ENCODE assay signal across 29 cellular contexts in the genomic region with DNA sequence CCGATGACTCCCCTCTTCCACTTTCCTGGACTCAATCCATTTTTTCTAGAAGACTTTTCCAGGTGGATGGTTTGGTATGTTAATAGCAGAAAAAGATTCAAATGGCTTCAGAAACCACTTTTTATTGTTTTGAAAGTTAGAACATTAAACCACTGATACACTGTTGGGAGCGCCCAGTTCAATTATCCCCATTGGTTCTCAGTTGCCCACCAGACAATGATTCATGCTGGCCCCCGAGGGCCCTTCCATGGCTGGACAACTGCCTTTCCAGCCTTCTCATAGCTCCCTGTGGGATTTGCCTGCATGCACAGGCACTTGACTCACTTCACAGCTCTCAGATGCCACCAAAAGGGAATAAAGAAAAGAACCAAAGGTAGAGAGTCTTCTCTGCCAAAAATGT. TPM values are rescaled to one million over a fixed set of nuclear protein-coding genes. Genes with fewer than 3 reads are reported as not detected.
DNase-seq lines count a peak whose midpoint lies in the region; ATAC-seq and TF ChIP-seq lines count a peak whose summit lies in the region.
"Had no signal": no experiment of that assay in that cellular context is flagged by ENCODE, and none has a peak within 500 bp of the region (broad histone marks: within the 10 kb centered on the region; RNA-seq: fewer than 3 reads in every experiment).

No MANE protein-coding gene starts in this region.

- H3K36me3 ChIP-seq in mammary epithelial cell (ENCODE audit: insufficient read depth, low read length) = no peaks in the 10 kb centered on the region
- H3K36me3 ChIP-seq: cardiac muscle cell, neutrophil, prostate gland had no signal

- H3K9ac ChIP-seq in mammary epithelial cell (ENCODE audit: insufficient read depth, low read length) = no peak overlapping the region
- H3K9ac ChIP-seq: KMS-11 had no signal

- ATAC-seq in left lobe of liver (peak; percentile 44), GM18907 (IDR thresholded peaks at IDR 0.05; ENCODE audit: unreplicated experiment) (no peak)
- ATAC-seq: CD8-positive, alpha-beta T cell had no signal

- TF ChIP-seq CTCF in MCF 10A (IDR thresholded peaks at IDR 0.05; ENCODE audit: unreplicated experiment) (no peak), mammary epithelial cell (conservative IDR thresholded peaks at IDR 0.05 in 1 of 2, IDR thresholded peaks at IDR 0.05 in 1 of 2; ENCODE audit: extremely low read depth in 1 of 2, insufficient read depth in 1 of 2, low read depth in 1 of 2, low read length in 2 of 2) (no peak), endothelial cell (IDR thresholded peaks at IDR 0.05; ENCODE audit: unreplicated experiment) (no peak)

- H3K36me3 Mint-ChIP-seq in MCF 10A (ENCODE audit: insufficient read depth, unreplicated experiment) = no peaks in the 10 kb centered on the region
- no peaks in the 10 kb centered on the region for H3K36me3 Mint-ChIP-seq in endothelial cell (ENCODE audit: low read depth, unreplicated experiment)
- H3K36me3 Mint-ChIP-seq: CD8-positive, alpha-beta T cell; type B pancreatic cell had no signal

- in situ Hi-C loops in mammary epithelial cell (cut with MboI; ENCODE audit: low sequenced_read_pairs in 2 of 2) = no loop called here

- H3K27me3 Mint-ChIP-seq in MCF 10A (ENCODE audit: insufficient read depth, unreplicated experiment) (no peaks in the 10 kb centered on the region), endothelial cell (ENCODE audit: unreplicated experiment) (peaks cover 3% of the 10 kb centered on the region)
- H3K27me3 Mint-ChIP-seq: type B pancreatic cell had no signal

- 49% methylated on average over 3 of the region's 3 CpGs for WGBS in mammary epithelial cell (ENCODE audit: low coverage, missing lambda C conversion rate)

- H4K20me1 ChIP-seq in mammary epithelial cell (ENCODE audit: insufficient read depth, low read length) = no peaks in the 10 kb centered on the region

- dilution Hi-C loops in mammary epithelial cell (cut with HindIII; ENCODE audit: low sequenced_read_pairs) = no loop called here

- no peaks in the 10 kb centered on the region for H3K79me2 ChIP-seq in mammary epithelial cell (ENCODE audit: insufficient read depth, low read length)
- H3K79me2 ChIP-seq: hepatocyte had no signal

- H3K4me1 Mint-ChIP-seq in MCF 10A (ENCODE audit: insufficient read depth, unreplicated experiment) = no peaks in the 10 kb centered on the region
- H3K4me1 Mint-ChIP-seq in endothelial cell (ENCODE audit: unreplicated experiment) = peaks cover 8% of the 10 kb centered on the region

- no peak overlapping the region for H3K4me2 ChIP-seq in mammary epithelial cell (ENCODE audit: insufficient read depth, low read depth, low read length)
- H3K4me2 ChIP-seq: hepatocyte, KMS-11 had no signal

- no peaks in the 10 kb centered on the region for H3K27me3 ChIP-seq in mammary epithelial cell (ENCODE audit: insufficient read depth, low read length)
- H3K27me3 ChIP-seq: cardiac muscle cell, hepatocyte, neutrophil had no signal

- DNase-seq in MCF 10A (ENCODE audit: unreplicated experiment) = peak; percentile 5
- DNase-seq in mammary epithelial cell = no peak
- DNase-seq in endothelial cell (ENCODE audit: low spot score) = no peak
- no peak for DNase-seq in left lobe of liver (ENCODE audit: low spot score)
- DNase-seq in iPS-NIHi7 (ENCODE audit: extremely low spot score) = no peak
- DNase-seq in middle frontal gyrus (ENCODE audit: extremely low spot score, low spot score) = no peak
- DNase-seq in OCI-M1 (lab: John Stamatoyannopoulos, UW) = no peak
- DNase-seq: 8988T; activated CD4-positive, alpha-beta T cell treated with anti-CD3 and anti-CD28 coated beads for 48 hours; activated naive CD4-positive, alpha-beta T cell treated with anti-CD3 and anti-CD28 coated beads for 36 hours; activated T-cell treated with anti-CD3 and anti-CD28 coated beads, Interleukin-2, amount 50 U/mL, for 48 hours; CD8-positive, alpha-beta T cell; cortex of kidney; DMS153; foreskin melanocyte; GF-D8; GOT3; NCI-H1694 treated with DMSO at 0.1 percent for 48 hours; NCI-H526; RPMI8226 had no signal

- no peak overlapping the region for H3K4me3 ChIP-seq in mammary epithelial cell (replicated peaks in 1 of 3; ENCODE audit: insufficient read depth in 1 of 3, low read depth in 2 of 3, low read length in 3 of 3)
- H3K4me3 ChIP-seq: cardiac muscle cell, hepatocyte, lung, prostate gland had no signal

- H3K9me3 Mint-ChIP-seq in MCF 10A (ENCODE audit: unreplicated experiment) (no peaks in the 10 kb centered on the region), endothelial cell (ENCODE audit: unreplicated experiment) (no peaks in the 10 kb centered on the region)
- H3K9me3 Mint-ChIP-seq: activated naive CD4-positive, alpha-beta T cell treated with anti-CD3 and anti-CD28 coated beads for 36 hours; CD8-positive, alpha-beta T cell; type B pancreatic cell had no signal

- intact Hi-C loops in MCF 10A (cut with micrococcal nuclease) (no loop called here), mammary epithelial cell (cut with micrococcal nuclease) (no loop called here)

- H3K27ac Mint-ChIP-seq in MCF 10A (ENCODE audit: low read depth, unreplicated experiment) (no peak overlapping the region), endothelial cell (ENCODE audit: unreplicated experiment) (peak overlapping the region; percentile 44)
- H3K27ac Mint-ChIP-seq: activated naive CD4-positive, alpha-beta T cell treated with anti-CD3 and anti-CD28 coated beads for 36 hours; CD8-positive, alpha-beta T cell; type B pancreatic cell had no signal

- H3K4me3 Mint-ChIP-seq in MCF 10A (ENCODE audit: unreplicated experiment) (no peak overlapping the region), endothelial cell (ENCODE audit: unreplicated experiment) (no peak overlapping the region)
- H3K4me3 Mint-ChIP-seq: activated naive CD4-positive, alpha-beta T cell treated with anti-CD3 and anti-CD28 coated beads for 36 hours; CD8-positive, alpha-beta T cell; type B pancreatic cell had no signal

- H3K4me1 ChIP-seq in mammary epithelial cell (ENCODE audit: insufficient read depth, low read length) = no peaks in the 10 kb centered on the region
- H3K4me1 ChIP-seq: prostate gland had no signal

- CTCF ChIA-PET in MCF 10A (lab: Yijun Ruan, JAX) (no interaction called here), mammary epithelial cell (lab: Charles Lee; ENCODE audit: low non-redundant PET) (interaction anchor here (0.6 kb wide), 1 partner anchor 245 kb away, joined by 3 read pairs; no protein-coding TSS in a partner anchor)

- H2AFZ ChIP-seq in mammary epithelial cell (ENCODE audit: low read depth, low read length) = no peak overlapping the region
- H2AFZ ChIP-seq: hepatocyte had no signal

- no peaks in the 10 kb centered on the region for H3K9me3 ChIP-seq in mammary epithelial cell (replicated peaks; ENCODE audit: insufficient read depth, low read length)
- H3K9me3 ChIP-seq: neutrophil, prostate gland had no signal

- H3K27ac ChIP-seq in mammary epithelial cell (ENCODE audit: insufficient read depth, low read depth, low read length) = no peak overlapping the region
- H3K27ac ChIP-seq: cardiac muscle cell, hepatocyte, KMS-11, neutrophil, prostate gland had no signal

- POLR2A ChIA-PET in MCF 10A (lab: Yijun Ruan, JAX) = no interaction called here

- BruUV-seq in MCF 10A (replicated peaks; lab: Mats Ljungman, UMichigan) = no TSS peak
- no TSS peak for BruUV-seq in mammary epithelial cell (replicated peaks; lab: Mats Ljungman, UMichigan)

RNA-seq across cellular contexts. Expression of a gene that starts 21.3 kb away (rescaled TPM):
- total RNA-seq in MCF 10A (2022) (not detected in 2 replicates), mammary epithelial cell (not detected), endothelial cell (ENCODE audit: unreplicated experiment) (0.62 TPM), left lobe of liver (not detected)
- not detected for polyA plus RNA-seq in mammary epithelial cell
- not detected for polyA minus RNA-seq in mammary epithelial cell
- total RNA-seq: cardiac muscle cell; CD8-positive, alpha-beta T cell; hepatocyte; T-helper 1 cell treated with Interleukin-12 subunit alpha and Interleukin-12 subunit beta and Interleukin-4 antibody, amounts not matched to agents 30 ng/mL and 1 ng/mL, for 36 hours had no signal
- polyA plus RNA-seq: hepatocyte had no signal
